14 cellular contexts compared by ENCODE assay signal in genomic region chr20:1184260-1184637, GRCh38. TPM values are rescaled to one million over a fixed set of nuclear protein-coding genes. Genes with fewer than 3 reads are reported as not detected.
A peak's percentile ranks its signal among the peaks of the same experiment; 100 is the strongest.
DNase-seq lines count a peak whose midpoint lies in the region; ATAC-seq and TF ChIP-seq lines count a peak whose summit lies in the region.
"Had no signal": no experiment of that assay in that cellular context is flagged by ENCODE, and none has a peak within 500 bp of the region (broad histone marks: within the 10 kb centered on the region; RNA-seq: fewer than 3 reads in every experiment).

No MANE protein-coding gene starts in this region.

- H3K4me1 Mint-ChIP-seq in T-helper 2 cell treated with Interferon-gamma antibody and Interleukin-4, amounts not matched to agents 5 μg/mL and 100 μg/mL, for 36 hours (ENCODE audit: low read depth): peaks cover 6% of the 10 kb centered on the region
- H3K4me1 Mint-ChIP-seq in T-cell: peaks cover 11 to 14% (median 13%) of the 10 kb centered on the region in 3 donors

- CTCF ChIA-PET in T-cell (lab: Charles Lee): no interaction called here

- H3K14ac ChIP-seq in neuronal stem cell (ENCODE audit: low read length): peak overlapping the region; percentile 97

- H2BK12ac ChIP-seq in neuronal stem cell (ENCODE audit: low read length): no peak overlapping the region

- H3K27ac ChIP-seq in esophagus squamous epithelium (no peak overlapping the region), neuronal stem cell (replicated peaks; ENCODE audit: low read length) (no peak overlapping the region), Karpas-422 (ENCODE audit: low read length) (no peak overlapping the region), SJCRH30 (no peak overlapping the region)

- H4K20me1 ChIP-seq in Karpas-422 (ENCODE audit: insufficient read depth, low read depth, low read length): no peaks in the 10 kb centered on the region

- no peak for TF ChIP-seq POLR2A in esophagus squamous epithelium (IDR thresholded peaks at IDR 0.05)

- peak overlapping the region; percentile 13 for H3K18ac ChIP-seq in neuronal stem cell (ENCODE audit: low read length)

- H3K4me3 Mint-ChIP-seq in T-helper 2 cell treated with Interferon-gamma antibody and Interleukin-4, amounts not matched to agents 5 μg/mL and 100 μg/mL, for 36 hours: peak overlapping the region; percentile 69
- peak overlapping the region; percentile 61 to 73 (median 63) for H3K4me3 Mint-ChIP-seq in T-cell

- H3K4me3 ChIP-seq in esophagus squamous epithelium (peak overlapping the region in 3 of 4 donors; percentile 49 to 74 (median 61)), neuronal stem cell (ENCODE audit: low read length in 2 of 2) (peak overlapping the region; percentile 54 to 86), Karpas-422 (ENCODE audit: low read length) (no peak overlapping the region), SJCRH30 (no peak overlapping the region)

- H3K9me3 Mint-ChIP-seq in T-helper 2 cell treated with Interferon-gamma antibody and Interleukin-4, amounts not matched to agents 5 μg/mL and 100 μg/mL, for 36 hours: no peaks in the 10 kb centered on the region
- no peaks in the 10 kb centered on the region for H3K9me3 Mint-ChIP-seq in T-cell

- H2AFZ ChIP-seq in neuronal stem cell (ENCODE audit: low read length): peak overlapping the region; percentile 90
- H2AFZ ChIP-seq in Karpas-422 (ENCODE audit: low read length): no peak overlapping the region

- no peaks in the 10 kb centered on the region for H3K79me2 ChIP-seq in Karpas-422 (ENCODE audit: low read length)

- no peak overlapping the region for H4K8ac ChIP-seq in neuronal stem cell (ENCODE audit: low read depth, low read length)

- no peak overlapping the region for H2BK5ac ChIP-seq in neuronal stem cell (ENCODE audit: low read length)

- peak overlapping the region; percentile 98 for H3K4me2 ChIP-seq in neuronal stem cell (ENCODE audit: insufficient read depth, low read length, poor library complexity, severe bottlenecking)
- H3K4me2 ChIP-seq in Karpas-422 (ENCODE audit: low read depth, low read length, poor library complexity, severe bottlenecking): no peak overlapping the region

- POLR2A ChIA-PET in T-cell (lab: Charles Lee): no interaction called here

- H3K27me3 Mint-ChIP-seq in T-helper 2 cell treated with Interferon-gamma antibody and Interleukin-4, amounts not matched to agents 5 μg/mL and 100 μg/mL, for 36 hours (ENCODE audit: low read depth): peaks cover 28% of the 10 kb centered on the region
- peaks cover 23 to 27% of the 10 kb centered on the region in 2 donors for H3K27me3 Mint-ChIP-seq in T-cell

- H4K91ac ChIP-seq in neuronal stem cell (ENCODE audit: low read depth, low read length, poor library complexity): no peak overlapping the region

- H2BK15ac ChIP-seq in neuronal stem cell (ENCODE audit: low read length): no peak overlapping the region

- H3K79me1 ChIP-seq in neuronal stem cell (ENCODE audit: low read depth, low read length): no peaks in the 10 kb centered on the region

- H3K9ac ChIP-seq in neuronal stem cell (ENCODE audit: low read depth, low read length, poor library complexity) (no peak overlapping the region), Karpas-422 (ENCODE audit: low read length) (no peak overlapping the region)

- H3K36me3 Mint-ChIP-seq in T-helper 2 cell treated with Interferon-gamma antibody and Interleukin-4, amounts not matched to agents 5 μg/mL and 100 μg/mL, for 36 hours (ENCODE audit: low read depth): peaks cover 2% of the 10 kb centered on the region
- peaks cover 8% of the 10 kb centered on the region for H3K36me3 Mint-ChIP-seq in T-cell

- H3K27ac Mint-ChIP-seq in T-helper 2 cell treated with Interferon-gamma antibody and Interleukin-4, amounts not matched to agents 5 μg/mL and 100 μg/mL, for 36 hours: no peak overlapping the region
- peak overlapping the region in 1 of 2 donors; percentile 6 for H3K27ac Mint-ChIP-seq in T-cell

- 14 to 45% methylated on average over 5 to 8 of the region's 13 CpGs for WGBS in esophagus squamous epithelium, 2 donors
- no CpG with 5 or more reads among the region's 13 CpGs for WGBS in neuronal stem cell (ENCODE audit: extremely low coverage in 2 of 2, insufficient read length in 2 of 2, insufficient replicate concordance in 1 of 2), 2 donors

- peaks cover 8 to 22% (median 12%) of the 10 kb centered on the region in 3 donors for H3K4me1 ChIP-seq in esophagus squamous epithelium
- H3K4me1 ChIP-seq in neuronal stem cell (ENCODE audit: control insufficient read depth in 2 of 2, insufficient read depth in 1 of 2, low read depth in 1 of 2, low read length in 2 of 2): peaks cover 4 to 15% of the 10 kb centered on the region in 2 donors
- H3K4me1 ChIP-seq in Karpas-422 (ENCODE audit: low read length): no peaks in the 10 kb centered on the region
- H3K4me1 ChIP-seq in SJCRH30: no peaks in the 10 kb centered on the region

- no peak for TF ChIP-seq CTCF in esophagus squamous epithelium (IDR thresholded peaks at IDR 0.05)

- intact Hi-C loops in esophagus squamous epithelium (cut with DNase I): no loop called here

- H3K23ac ChIP-seq in neuronal stem cell (ENCODE audit: low read depth, low read length, poor library complexity): peak overlapping the region; percentile 93

- no peak for DNase-seq in T-helper 2 cell treated with Interferon-gamma antibody and Interleukin-4, amounts not matched to agents 5 μg/mL and 100 μg/mL, for 36 hours (ENCODE audit: low spot score)
- DNase-seq in T-helper 2 cell: no peak
- no peak for DNase-seq in T-cell
- DNase-seq in esophagus squamous epithelium (lab: John Stamatoyannopoulos, UW): no peak
- no peak for DNase-seq in neuronal stem cell (ENCODE audit: low spot score)
- DNase-seq in Karpas-422: no peak
- no peak for DNase-seq in SJCRH30
- no peak for DNase-seq in NCI-H2081 (lab: John Stamatoyannopoulos, UW)
- DNase-seq: NCI-H510A treated with DMSO at 0.1 percent for 48 hours; SIG-M5; stimulated activated CD4-positive, alpha-beta T cell treated with anti-CD3 and anti-CD28 coated beads, Interleukin-1b, Interleukin-23, amount 100 ng/mL, for 48 hours had no signal

- no peaks in the 10 kb centered on the region for H3K36me3 ChIP-seq in esophagus squamous epithelium
- peaks cover 3 to 8% of the 10 kb centered on the region in 2 donors for H3K36me3 ChIP-seq in neuronal stem cell (replicated peaks in 1 of 2; ENCODE audit: control insufficient read depth in 2 of 2, insufficient read depth in 2 of 2, low read length in 2 of 2)
- H3K36me3 ChIP-seq in Karpas-422 (ENCODE audit: insufficient read depth, low read length): no peaks in the 10 kb centered on the region
- no peaks in the 10 kb centered on the region for H3K36me3 ChIP-seq in SJCRH30

- H2BK120ac ChIP-seq in neuronal stem cell (ENCODE audit: low read depth, low read length): peak overlapping the region; percentile 57

- no peaks in the 10 kb centered on the region for H3K9me2 ChIP-seq in Karpas-422 (replicated peaks; ENCODE audit: insufficient read depth, low read length)

- no peak for ATAC-seq in T-cell (replicated peaks in 1 of 4)

- H3K27me3 ChIP-seq in esophagus squamous epithelium: peaks cover 0 to 41% (median 6%) of the 10 kb centered on the region in 4 donors
- peaks cover 0 to 21% (median 7%) of the 10 kb centered on the region in 3 experiments for H3K27me3 ChIP-seq in neuronal stem cell (ENCODE audit: control insufficient read depth in 3 of 3, insufficient read depth in 3 of 3, low read depth in 1 of 3, low read length in 3 of 3)
- H3K27me3 ChIP-seq in Karpas-422 (ENCODE audit: low read length): no peaks in the 10 kb centered on the region
- H3K27me3 ChIP-seq in SJCRH30: 0 out of 2 replicates have a peak, but pooled peaks cover 5% of the 10 kb centered on the region

- H3K4ac ChIP-seq in neuronal stem cell (ENCODE audit: low read length): no peak overlapping the region

- no peaks in the 10 kb centered on the region for H3K9me3 ChIP-seq in esophagus squamous epithelium
- H3K9me3 ChIP-seq in neuronal stem cell (replicated peaks in 1 of 2; ENCODE audit: control insufficient read depth in 2 of 2, insufficient read depth in 1 of 2, low read depth in 1 of 2, low read length in 2 of 2): peaks cover 0 to 3% of the 10 kb centered on the region in 2 donors
- no peaks in the 10 kb centered on the region for H3K9me3 ChIP-seq in Karpas-422 (ENCODE audit: low read length)
- no peaks in the 10 kb centered on the region for H3K9me3 ChIP-seq in SJCRH30 (replicated peaks)

- H2AK5ac ChIP-seq in neuronal stem cell (ENCODE audit: low read depth, low read length): peak overlapping the region; percentile 58

RNA-seq across cellular contexts. Expression of gene TMEM74B, which starts 0.5 kb away (rescaled TPM):
- total RNA-seq in T-cell (under 1 TPM in 1 of 5 donors, not detected in 4; 0.13 TPM), esophagus squamous epithelium (1 to 10 TPM in 1 of 4 donors, under 1 TPM in 3; 0.13 to 1.1 (median 0.77) TPM)
- polyA plus RNA-seq in neuronal stem cell (2013, experiment 1 of 2): 4.8 TPM
- 3.8 TPM for polyA plus RNA-seq in neuronal stem cell (2013, experiment 2 of 2)
- not detected in 2 replicates for total RNA-seq in Karpas-422 (2014; rRNA removed; shearing (Covaris generic); ENCODE audit: low replicate concordance)
- not detected in 2 replicates for total RNA-seq in SJCRH30 (2014; rRNA removed; shearing (Covaris generic))
- total RNA-seq: fibroblast of villous mesenchyme had no signal

RNA-seq across cellular contexts. Expression of gene C20orf202, which starts 19.0 kb away (rescaled TPM):
- total RNA-seq in T-cell (under 1 TPM in 4 of 5 donors, not detected in 1; 0.23 to 0.41 (median 0.30) TPM), esophagus squamous epithelium (1 to 10 TPM in 1 of 4 donors, not detected in 3; 1.1 TPM)
- 0.24 TPM for polyA plus RNA-seq in neuronal stem cell (2013, experiment 1 of 2)
- polyA plus RNA-seq in neuronal stem cell (2013, experiment 2 of 2): 0.10 TPM
- not detected in 2 replicates for total RNA-seq in Karpas-422 (2014; rRNA removed; shearing (Covaris generic); ENCODE audit: low replicate concordance)
- not detected in 2 replicates for total RNA-seq in SJCRH30 (2014; rRNA removed; shearing (Covaris generic))
- total RNA-seq: M059J had no signal

RNA-seq across cellular contexts. Expression of gene RAD21L1, which starts 41.6 kb away (rescaled TPM):
- 1 to 10 TPM in 1 of 5 donors, under 1 TPM in 2, not detected in 2; 0.73 to 1.6 (median 0.88) TPM for total RNA-seq in T-cell
- not detected for total RNA-seq in esophagus squamous epithelium
- polyA plus RNA-seq in neuronal stem cell (2013, experiment 1 of 2): 0.29 TPM
- 0.15 TPM for polyA plus RNA-seq in neuronal stem cell (2013, experiment 2 of 2)
- not detected in 2 replicates for total RNA-seq in Karpas-422 (2014; rRNA removed; shearing (Covaris generic); ENCODE audit: low replicate concordance)
- total RNA-seq in SJCRH30 (2014; rRNA removed; shearing (Covaris generic)): 0.28 TPM in 1 of 2 replicates, not detected in the other
- total RNA-seq: fibroblast of villous mesenchyme, mucosa of gallbladder had no signal

Comparison
In these comparisons a context has a peak if more than half of its experiments do, and no peak if none do; other contexts are left out.
1. H3K4me3 ChIP-seq: peak in esophagus squamous epithelium (3 of 4) and neuronal stem cell (2 of 2); none in Karpas-422 (single experiment) and SJCRH30 (single experiment).